Comparison of ENCODE assay signal across 28 cellular contexts in genomic region chr18:12821408-12821807, GRCh38.
DNase-seq lines count a peak whose midpoint lies in the region; ATAC-seq and TF ChIP-seq lines count a peak whose summit lies in the region.
"Had no signal": no experiment of that assay in that cellular context is flagged by ENCODE, and none has a peak within 500 bp of the region (broad histone marks: within the 10 kb centered on the region; RNA-seq: fewer than 3 reads in every experiment).

No MANE protein-coding gene starts in this region.

- no peak for TF ChIP-seq CTCF in activated CD8-positive, alpha-beta T cell treated with anti-CD3 and anti-CD28 coated beads for 36 hours (IDR thresholded peaks at IDR 0.05)
- TF ChIP-seq CTCF in progenitor cell of endocrine pancreas (IDR thresholded peaks at IDR 0.05; ENCODE audit: unreplicated experiment) (no peak), colonic mucosa (IDR thresholded peaks at IDR 0.05) (no peak)

- no peak overlapping the region for H3K4me3 Mint-ChIP-seq in activated CD8-positive, alpha-beta T cell treated with anti-CD3 and anti-CD28 coated beads, Interleukin-2, amount 10 ng/mL, durations not matched to agents 7 days and 5 days
- no peak overlapping the region for H3K4me3 Mint-ChIP-seq in activated CD8-positive, alpha-beta T cell treated with anti-CD3 and anti-CD28 coated beads for 36 hours
- no peak overlapping the region for H3K4me3 Mint-ChIP-seq in IgD-negative memory B cell
- H3K4me3 Mint-ChIP-seq in progenitor cell of endocrine pancreas (ENCODE audit: low read depth), result no peak overlapping the region
- H3K4me3 Mint-ChIP-seq: CD8-positive, alpha-beta memory T cell; neural crest cell; T-helper 2 cell treated with Interferon-gamma antibody and Interleukin-4, amounts not matched to agents 5 μg/mL and 100 μg/mL, for 36 hours had no signal

- H3K4me1 ChIP-seq in iPS-20b (ENCODE audit: insufficient read depth, low read length), result peaks cover 18% of the 10 kb centered on the region
- no peaks in the 10 kb centered on the region for H3K4me1 ChIP-seq in colonic mucosa
- H3K4me1 ChIP-seq: foreskin keratinocyte, upper lobe of left lung had no signal

- intact Hi-C loops in activated CD8-positive, alpha-beta T cell treated with anti-CD3 and anti-CD28 coated beads for 36 hours (cut with micrococcal nuclease), result no loop called here
- intact Hi-C loops in colonic mucosa (cut with DNase I), result no loop called here

- CTCF ChIA-PET in activated CD8-positive, alpha-beta T cell treated with anti-CD3 and anti-CD28 coated beads, Interleukin-2, amount 10 ng/mL, durations not matched to agents 7 days and 5 days (lab: Charles Lee), result no interaction called here
- CTCF ChIA-PET in activated CD8-positive, alpha-beta T cell treated with anti-CD3 and anti-CD28 coated beads for 36 hours (lab: Charles Lee), result interaction anchor here (1.8 kb wide), 1 partner anchor 71 kb away, joined by 6 read pairs; no protein-coding TSS in a partner anchor

- H3K36me3 ChIP-seq in iPS-20b (ENCODE audit: insufficient read depth, low read depth, low read length) (peaks cover 45% of the 10 kb centered on the region), colonic mucosa (no peaks in the 10 kb centered on the region)
- H3K36me3 ChIP-seq: brain microvascular endothelial cell had no signal

- no peaks in the 10 kb centered on the region for H3K27me3 Mint-ChIP-seq in activated CD8-positive, alpha-beta T cell treated with anti-CD3 and anti-CD28 coated beads, Interleukin-2, amount 10 ng/mL, durations not matched to agents 7 days and 5 days (ENCODE audit: low read depth)
- no peaks in the 10 kb centered on the region for H3K27me3 Mint-ChIP-seq in activated CD8-positive, alpha-beta T cell treated with anti-CD3 and anti-CD28 coated beads for 36 hours
- H3K27me3 Mint-ChIP-seq in IgD-negative memory B cell (no peaks in the 10 kb centered on the region), progenitor cell of endocrine pancreas (no peaks in the 10 kb centered on the region)
- H3K27me3 Mint-ChIP-seq: CD8-positive, alpha-beta memory T cell had no signal

- H3K4me1 Mint-ChIP-seq in activated CD8-positive, alpha-beta T cell treated with anti-CD3 and anti-CD28 coated beads, Interleukin-2, amount 10 ng/mL, durations not matched to agents 7 days and 5 days (ENCODE audit: low read depth), result peaks cover 19% of the 10 kb centered on the region
- H3K4me1 Mint-ChIP-seq in activated CD8-positive, alpha-beta T cell treated with anti-CD3 and anti-CD28 coated beads for 36 hours (ENCODE audit: low read depth), result peaks cover 23% of the 10 kb centered on the region
- H3K4me1 Mint-ChIP-seq in IgD-negative memory B cell (peaks cover 0 to 5% (median 0%) of the 10 kb centered on the region in 3 donors), progenitor cell of endocrine pancreas (ENCODE audit: low read depth) (peaks cover 4% of the 10 kb centered on the region)
- H3K4me1 Mint-ChIP-seq: neural crest cell had no signal

- POLR2A ChIA-PET in activated CD8-positive, alpha-beta T cell treated with anti-CD3 and anti-CD28 coated beads, Interleukin-2, amount 10 ng/mL, durations not matched to agents 7 days and 5 days (lab: Charles Lee), result no interaction called here
- POLR2A ChIA-PET in activated CD8-positive, alpha-beta T cell treated with anti-CD3 and anti-CD28 coated beads for 36 hours (lab: Charles Lee), result interaction anchor here (0.6 kb wide), 1 partner anchor 29 kb away, joined by 4 read pairs; no protein-coding TSS in a partner anchor

- DNase-seq in activated CD8-positive, alpha-beta T cell treated with anti-CD3 and anti-CD28 coated beads, Interleukin-2, amount 10 ng/mL, durations not matched to agents 7 days and 5 days, result no peak
- DNase-seq in activated CD8-positive, alpha-beta T cell treated with anti-CD3 and anti-CD28 coated beads for 36 hours, result no peak
- DNase-seq in progenitor cell of endocrine pancreas (ENCODE audit: low spot score, unreplicated experiment) (no peak), NCI-H2081 (lab: John Stamatoyannopoulos, UW) (no peak), colonic mucosa (no peak)
- DNase-seq in activated T-cell treated with anti-CD3 and anti-CD28 coated beads, Interleukin-2, amount 50 U/mL, for 1 hour, result no peak
- DNase-seq: 8988T; activated CD4-positive, alpha-beta T cell treated with anti-CD3 and anti-CD28 coated beads, Interleukin-2, amount 50 U/mL, for 4 hours; activated effector memory CD4-positive, alpha-beta T cell treated with Interleukin-2 at 50 U/mL for 16 hours; brain microvascular endothelial cell; CD8-positive, alpha-beta memory T cell; DMS153; effector CD8-positive, alpha-beta T cell; foreskin keratinocyte; GDM1; heart right ventricle; NCI-H1092; NCI-H187 treated with DMSO at 0.1 percent for 48 hours; NCI-H345; NCI-H774; sigmoid colon; SK-N-SH; upper lobe of left lung had no signal

- peaks cover 57% of the 10 kb centered on the region for H3K36me3 Mint-ChIP-seq in activated CD8-positive, alpha-beta T cell treated with anti-CD3 and anti-CD28 coated beads, Interleukin-2, amount 10 ng/mL, durations not matched to agents 7 days and 5 days (ENCODE audit: low read depth)
- peaks cover 37% of the 10 kb centered on the region for H3K36me3 Mint-ChIP-seq in activated CD8-positive, alpha-beta T cell treated with anti-CD3 and anti-CD28 coated beads for 36 hours (ENCODE audit: low read depth)
- H3K36me3 Mint-ChIP-seq in IgD-negative memory B cell (peaks cover 5% of the 10 kb centered on the region), progenitor cell of endocrine pancreas (ENCODE audit: insufficient read depth) (peaks cover 19% of the 10 kb centered on the region)

- H3K9ac ChIP-seq in iPS-20b (ENCODE audit: low read depth, low read length), result peak overlapping the region; percentile 49; the same call in 1 of the 2 replicates
- H3K9ac ChIP-seq in colonic mucosa (ENCODE audit: low read depth in 2 of 2, low read length in 2 of 2), result no peak overlapping the region
- H3K9ac ChIP-seq: SK-N-SH had no signal

- no peak for ATAC-seq in activated CD8-positive, alpha-beta T cell treated with anti-CD3 and anti-CD28 coated beads, Interleukin-2, amount 10 ng/mL, durations not matched to agents 7 days and 5 days
- no peak for ATAC-seq in activated CD8-positive, alpha-beta T cell treated with anti-CD3 and anti-CD28 coated beads for 36 hours
- ATAC-seq: foreskin keratinocyte, heart right ventricle had no signal

- H3K27ac Mint-ChIP-seq in activated CD8-positive, alpha-beta T cell treated with anti-CD3 and anti-CD28 coated beads, Interleukin-2, amount 10 ng/mL, durations not matched to agents 7 days and 5 days, result peak overlapping the region; percentile 32
- H3K27ac Mint-ChIP-seq in activated CD8-positive, alpha-beta T cell treated with anti-CD3 and anti-CD28 coated beads for 36 hours, result no peak overlapping the region
- peak overlapping the region in 2 of 3 donors; percentile 23 to 40 for H3K27ac Mint-ChIP-seq in IgD-negative memory B cell
- peak overlapping the region; percentile 63 for H3K27ac Mint-ChIP-seq in progenitor cell of endocrine pancreas
- H3K27ac Mint-ChIP-seq: T-helper 2 cell treated with Interferon-gamma antibody and Interleukin-4, amounts not matched to agents 5 μg/mL and 100 μg/mL, for 36 hours had no signal

- H3K27ac ChIP-seq in iPS-20b (ENCODE audit: low read length), result no peak overlapping the region
- no peak overlapping the region for H3K27ac ChIP-seq in colonic mucosa
- H3K27ac ChIP-seq: brain microvascular endothelial cell, foreskin keratinocyte, heart right ventricle, sigmoid colon, upper lobe of left lung, VCaP had no signal

- H3K4me3 ChIP-seq in iPS-20b (ENCODE audit: low read length), result peak overlapping the region; percentile 33; the same call in 1 of the 2 replicates
- H3K4me3 ChIP-seq in colonic mucosa, result no peak overlapping the region
- H3K4me3 ChIP-seq: heart right ventricle, sigmoid colon, upper lobe of left lung had no signal

- H3K9me3 ChIP-seq in iPS-20b (ENCODE audit: insufficient read depth, low read depth, low read length), result no peaks in the 10 kb centered on the region
- no peaks in the 10 kb centered on the region for H3K9me3 ChIP-seq in colonic mucosa
- H3K9me3 ChIP-seq: heart right ventricle, sigmoid colon, SK-N-SH, upper lobe of left lung had no signal

- H3K9me3 Mint-ChIP-seq in activated CD8-positive, alpha-beta T cell treated with anti-CD3 and anti-CD28 coated beads, Interleukin-2, amount 10 ng/mL, durations not matched to agents 7 days and 5 days (ENCODE audit: insufficient read depth), result no peaks in the 10 kb centered on the region
- H3K9me3 Mint-ChIP-seq in activated CD8-positive, alpha-beta T cell treated with anti-CD3 and anti-CD28 coated beads for 36 hours, result no peaks in the 10 kb centered on the region
- H3K9me3 Mint-ChIP-seq in IgD-negative memory B cell (no peaks in the 10 kb centered on the region), progenitor cell of endocrine pancreas (ENCODE audit: low read depth) (no peaks in the 10 kb centered on the region)
- H3K9me3 Mint-ChIP-seq: CD8-positive, alpha-beta memory T cell; neural crest cell; T-helper 2 cell treated with Interferon-gamma antibody and Interleukin-4, amounts not matched to agents 5 μg/mL and 100 μg/mL, for 36 hours had no signal

- no peaks in the 10 kb centered on the region for H3K27me3 ChIP-seq in iPS-20b (ENCODE audit: insufficient read depth, low read length)
- no peaks in the 10 kb centered on the region for H3K27me3 ChIP-seq in colonic mucosa
- H3K27me3 ChIP-seq: brain microvascular endothelial cell, foreskin keratinocyte, heart right ventricle, sigmoid colon, upper lobe of left lung had no signal
